ENCODE assay signal across 12 cellular contexts in genomic region chr14:23353433-23353780, GRCh38. TPM values are rescaled to one million over a fixed set of nuclear protein-coding genes. Genes with fewer than 3 reads are reported as not detected.
A peak's percentile ranks its signal among the peaks of the same experiment; 100 is the strongest.
DNase-seq lines count a peak whose midpoint lies in the region; ATAC-seq and TF ChIP-seq lines count a peak whose summit lies in the region.
"Had no signal": no experiment of that assay in that cellular context is flagged by ENCODE, and none has a peak within 500 bp of the region (broad histone marks: within the 10 kb centered on the region; RNA-seq: fewer than 3 reads in every experiment).

No MANE protein-coding gene starts in this region.

- H3K9me3 ChIP-seq in T-helper 17 cell (ENCODE audit: control insufficient read depth, low read length, poor library complexity, severe bottlenecking): no peaks in the 10 kb centered on the region
- H3K9me3 ChIP-seq: gastroesophageal sphincter, thoracic aorta had no signal

- no peak overlapping the region for H3K27ac Mint-ChIP-seq in T-helper 1 cell treated with Interleukin-12 subunit alpha and Interleukin-12 subunit beta and Interleukin-4 antibody, amounts not matched to agents 30 μg/mL and 1 μg/mL, for 36 hours
- peak overlapping the region; percentile 72 for H3K27ac Mint-ChIP-seq in T-helper 17 cell
- peak overlapping the region; percentile 0 for H3K27ac Mint-ChIP-seq in glutamatergic neuron (ENCODE audit: unreplicated experiment)
- H3K27ac Mint-ChIP-seq in progenitor cell of endocrine pancreas: no peak overlapping the region

- TF ChIP-seq CTCF in glutamatergic neuron (IDR thresholded peaks at IDR 0.05; ENCODE audit: partially characterized antibody, unreplicated experiment) (no peak), progenitor cell of endocrine pancreas (IDR thresholded peaks at IDR 0.05; ENCODE audit: unreplicated experiment) (no peak)

- peaks cover 2% of the 10 kb centered on the region for H3K36me3 Mint-ChIP-seq in T-helper 1 cell treated with Interleukin-12 subunit alpha and Interleukin-12 subunit beta and Interleukin-4 antibody, amounts not matched to agents 30 μg/mL and 1 μg/mL, for 36 hours (ENCODE audit: low read depth)
- H3K36me3 Mint-ChIP-seq in T-helper 17 cell (ENCODE audit: low read depth): peaks cover 12% of the 10 kb centered on the region
- H3K36me3 Mint-ChIP-seq in glutamatergic neuron (ENCODE audit: unreplicated experiment): peaks cover 16% of the 10 kb centered on the region
- peaks cover 10% of the 10 kb centered on the region for H3K36me3 Mint-ChIP-seq in progenitor cell of endocrine pancreas (ENCODE audit: insufficient read depth)

- H3K9me3 Mint-ChIP-seq in T-helper 1 cell treated with Interleukin-12 subunit alpha and Interleukin-12 subunit beta and Interleukin-4 antibody, amounts not matched to agents 30 μg/mL and 1 μg/mL, for 36 hours: no peaks in the 10 kb centered on the region
- peaks cover 19% of the 10 kb centered on the region for H3K9me3 Mint-ChIP-seq in glutamatergic neuron (ENCODE audit: unreplicated experiment)
- H3K9me3 Mint-ChIP-seq in progenitor cell of endocrine pancreas (ENCODE audit: low read depth): peaks cover 11% of the 10 kb centered on the region

- ATAC-seq in T-helper 17 cell (no peak), HG02571 (IDR thresholded peaks at IDR 0.05; ENCODE audit: unreplicated experiment) (no peak)

- no peak for DNase-seq in T-helper 1 cell
- no peak for DNase-seq in T-helper 17 cell
- no peak for DNase-seq in glutamatergic neuron
- DNase-seq in progenitor cell of endocrine pancreas (ENCODE audit: low spot score, unreplicated experiment): no peak
- no peak for DNase-seq in stimulated activated CD4-positive, alpha-beta T cell treated with anti-CD3 and anti-CD28 coated beads, Interleukin-2, amount 100 ng/mL, for 48 hours
- no peak for DNase-seq in NCI-H128 (lab: John Stamatoyannopoulos, UW; ENCODE audit: unreplicated experiment)

- H3K4me3 Mint-ChIP-seq in T-helper 1 cell treated with Interleukin-12 subunit alpha and Interleukin-12 subunit beta and Interleukin-4 antibody, amounts not matched to agents 30 μg/mL and 1 μg/mL, for 36 hours: peak overlapping the region; percentile 72
- peak overlapping the region; percentile 89 for H3K4me3 Mint-ChIP-seq in T-helper 17 cell
- peak overlapping the region; percentile 92 for H3K4me3 Mint-ChIP-seq in glutamatergic neuron (ENCODE audit: unreplicated experiment)
- peak overlapping the region; percentile 63 for H3K4me3 Mint-ChIP-seq in progenitor cell of endocrine pancreas (ENCODE audit: low read depth)

- H3K27me3 Mint-ChIP-seq in T-helper 1 cell treated with Interleukin-12 subunit alpha and Interleukin-12 subunit beta and Interleukin-4 antibody, amounts not matched to agents 30 μg/mL and 1 μg/mL, for 36 hours (ENCODE audit: low read depth): peaks cover 45% of the 10 kb centered on the region
- H3K27me3 Mint-ChIP-seq in T-helper 17 cell: peaks cover 51% of the 10 kb centered on the region
- H3K27me3 Mint-ChIP-seq in glutamatergic neuron (ENCODE audit: unreplicated experiment): peaks cover 16% of the 10 kb centered on the region
- H3K27me3 Mint-ChIP-seq in progenitor cell of endocrine pancreas: peaks cover 34% of the 10 kb centered on the region

- peaks cover 7% of the 10 kb centered on the region for H3K4me1 Mint-ChIP-seq in T-helper 1 cell treated with Interleukin-12 subunit alpha and Interleukin-12 subunit beta and Interleukin-4 antibody, amounts not matched to agents 30 μg/mL and 1 μg/mL, for 36 hours (ENCODE audit: low read depth)
- H3K4me1 Mint-ChIP-seq in T-helper 17 cell: peaks cover 18% of the 10 kb centered on the region
- H3K4me1 Mint-ChIP-seq in glutamatergic neuron (ENCODE audit: low read depth, unreplicated experiment): peaks cover 14% of the 10 kb centered on the region
- peaks cover 8% of the 10 kb centered on the region for H3K4me1 Mint-ChIP-seq in progenitor cell of endocrine pancreas (ENCODE audit: low read depth)

RNA-seq across cellular contexts. Expression of gene SLC22A17, which starts 0.7 kb away (rescaled TPM):
- total RNA-seq in T-helper 17 cell (10 to 100 TPM in 1 of 2 donors, 1 to 10 TPM in 1; 3.7 to 10.5 TPM), glutamatergic neuron (ENCODE audit: unreplicated experiment) (70.6 TPM), progenitor cell of endocrine pancreas (26.2 and 29.3 TPM in 2 replicates)

RNA-seq across cellular contexts. Expression of gene EFS, which starts 11.6 kb away (rescaled TPM):
- total RNA-seq in T-helper 17 cell: not detected
- total RNA-seq in glutamatergic neuron (ENCODE audit: unreplicated experiment): 90.4 TPM
- total RNA-seq in progenitor cell of endocrine pancreas: 66.8 and 69.6 TPM in 2 replicates

RNA-seq across cellular contexts. Expression of gene IL25, which starts 19.2 kb away (rescaled TPM):
- total RNA-seq in T-helper 17 cell (not detected), glutamatergic neuron (ENCODE audit: unreplicated experiment) (not detected), progenitor cell of endocrine pancreas (not detected in 2 replicates)
- total RNA-seq: gastroesophageal sphincter, left ventricle myocardium superior, Right ventricle myocardium superior, thoracic aorta had no signal

RNA-seq across cellular contexts. Expression of gene CMTM5, which starts 23.4 kb away (rescaled TPM):
- 10 to 100 TPM in 1 of 2 donors, 1 to 10 TPM in 1; 2.5 to 29.1 TPM for total RNA-seq in T-helper 17 cell
- not detected for total RNA-seq in glutamatergic neuron (ENCODE audit: unreplicated experiment)
- not detected in 2 replicates for total RNA-seq in progenitor cell of endocrine pancreas
- total RNA-seq: left ventricle myocardium superior had no signal

RNA-seq across cellular contexts. Expression of gene PABPN1, which starts 32.1 kb away (rescaled TPM):
- total RNA-seq in T-helper 17 cell (100 to 1,000 TPM; 168 to 182 TPM), glutamatergic neuron (ENCODE audit: unreplicated experiment) (355 TPM), progenitor cell of endocrine pancreas (318 and 338 TPM in 2 replicates)

Comparison
In these comparisons a context has a peak if more than half of its experiments do, and no peak if none do; other contexts are left out.
1. H3K27ac Mint-ChIP-seq: peak in T-helper 17 cell (single experiment) and glutamatergic neuron (single experiment); none in T-helper 1 cell treated with Interleukin-12 subunit alpha and Interleukin-12 subunit beta and Interleukin-4 antibody, amounts not matched to agents 30 μg/mL and 1 μg/mL, for 36 hours (single experiment) and progenitor cell of endocrine pancreas (single experiment).
2. RNA of gene EFS, which starts 11.6 kb away (total RNA-seq): 90.4 TPM in glutamatergic neuron (single experiment) and 66.8 to 69.6 TPM in progenitor cell of endocrine pancreas; not detected in T-helper 17 cell; every median in the first group is over 10 times any median in the second.
3. Peak in every context shown above with its lines, with median percentiles within 50 percentile points of each other: H3K4me3 Mint-ChIP-seq.